23 cellular contexts compared by ENCODE assay signal in the genomic region with DNA sequence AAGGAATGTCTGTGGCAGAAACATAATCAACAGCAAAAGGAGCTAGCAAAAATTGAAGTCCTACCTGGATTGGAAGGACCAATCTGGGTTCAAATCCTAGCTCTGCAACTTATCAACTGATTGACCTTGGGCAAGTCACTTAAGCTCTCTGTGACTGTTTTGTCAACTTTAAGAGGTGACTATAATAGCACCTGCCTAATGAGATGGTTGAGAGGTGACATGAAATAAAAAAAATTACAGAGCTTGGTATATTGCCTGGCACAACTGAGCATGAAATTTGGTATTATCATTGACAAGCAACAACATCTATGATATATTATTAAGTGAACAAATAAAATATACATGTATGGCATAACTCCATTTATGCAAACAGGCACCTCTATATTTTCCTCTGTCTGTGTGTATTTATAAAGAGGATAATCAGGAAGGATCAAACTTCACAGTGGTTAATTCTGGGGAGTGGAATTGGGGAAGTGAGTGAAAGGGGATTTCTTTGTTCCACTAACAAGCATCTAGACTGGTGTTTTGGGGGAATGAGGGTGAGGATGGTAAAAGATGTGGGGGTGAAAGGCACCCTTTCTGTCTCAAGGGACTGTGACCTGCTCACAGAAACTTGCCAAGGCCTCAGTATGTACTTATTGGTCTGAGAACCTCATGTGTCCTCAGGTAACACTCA.
"Had no signal": no experiment of that assay in that cellular context is flagged by ENCODE, and none has a peak within 500 bp of the region (broad histone marks: within the 10 kb centered on the region; RNA-seq: fewer than 3 reads in every experiment).

No MANE protein-coding gene starts in this region.

- H3K27me3 Mint-ChIP-seq: activated CD8-positive, alpha-beta memory T cell treated with anti-CD3 and anti-CD28 coated beads, Interleukin-2, amount 10 ng/mL, durations not matched to agents 7 days and 5 days; activated CD8-positive, alpha-beta T cell treated with anti-CD3 and anti-CD28 coated beads for 36 hours had no signal

- H3K27me3 ChIP-seq: left lung, ovary, thyroid gland had no signal

- H3K36me3 Mint-ChIP-seq: activated CD8-positive, alpha-beta memory T cell treated with anti-CD3 and anti-CD28 coated beads, Interleukin-2, amount 10 ng/mL, durations not matched to agents 7 days and 5 days; activated naive CD4-positive, alpha-beta T cell treated with anti-CD3 and anti-CD28 coated beads, Interleukin-2, amount 10 ng/mL, durations not matched to agents 7 days and 5 days; natural killer cell had no signal

- H3K4me3 Mint-ChIP-seq: activated CD8-positive, alpha-beta memory T cell treated with anti-CD3 and anti-CD28 coated beads, Interleukin-2, amount 10 ng/mL, durations not matched to agents 7 days and 5 days; activated CD8-positive, alpha-beta T cell treated with anti-CD3 and anti-CD28 coated beads for 36 hours; activated naive CD4-positive, alpha-beta T cell treated with anti-CD3 and anti-CD28 coated beads, Interleukin-2, amount 10 ng/mL, durations not matched to agents 7 days and 5 days; natural killer cell; T-helper 1 cell treated with Interleukin-12 subunit alpha and Interleukin-12 subunit beta and Interleukin-4 antibody, amounts not matched to agents 30 μg/mL and 1 μg/mL, for 36 hours had no signal

- DNase-seq: activated CD4-positive, alpha-beta T cell treated with anti-CD3 and anti-CD28 coated beads for 48 hours; activated CD4-positive, CD25-positive, alpha-beta regulatory T cell; activated CD8-positive, alpha-beta memory T cell treated with anti-CD3 and anti-CD28 coated beads, Interleukin-2, amount 10 ng/mL, durations not matched to agents 7 days and 5 days; activated CD8-positive, alpha-beta T cell treated with anti-CD3 and anti-CD28 coated beads for 36 hours; activated effector memory CD4-positive, alpha-beta T cell treated with anti-CD3 and anti-CD28 coated beads, Interleukin-2, amount 50 U/mL, for 16 hours; activated naive CD4-positive, alpha-beta T cell treated with anti-CD3 and anti-CD28 coated beads, Interleukin-2, amount 10 ng/mL, durations not matched to agents 7 days and 5 days; activated T-cell treated with anti-CD3 and anti-CD28 coated beads for 4 hours; amygdala; erythroblast; foreskin melanocyte; kidney glomerular epithelial cell; left lung; natural killer cell; ovary; stimulated activated CD4-positive, alpha-beta T cell treated with anti-CD3 and anti-CD28 coated beads, Interleukin-4, amount 100 ng/mL, for 1 hour; stimulated activated naive CD8-positive, alpha-beta T cell treated with anti-CD3 and anti-CD28 coated beads, Interleukin-15, Interleukin-2, amounts not matched to agents 100 U/mL and 50 U/mL, for 24 hours; substantia nigra; T1000; thyroid gland had no signal

- H3K36me3 ChIP-seq: left lung, ovary, prostate gland, thyroid gland had no signal

- H3K4me3 ChIP-seq: coronary artery, left lung, lung, ovary, prostate gland, thyroid gland had no signal

- H3K4me1 Mint-ChIP-seq: activated CD8-positive, alpha-beta memory T cell treated with anti-CD3 and anti-CD28 coated beads, Interleukin-2, amount 10 ng/mL, durations not matched to agents 7 days and 5 days; activated naive CD4-positive, alpha-beta T cell treated with anti-CD3 and anti-CD28 coated beads, Interleukin-2, amount 10 ng/mL, durations not matched to agents 7 days and 5 days; natural killer cell had no signal

- H3K9me3 ChIP-seq: left lung, ovary, prostate gland, thyroid gland had no signal

- H3K4me1 ChIP-seq: left lung, thyroid gland had no signal

- H3K27ac ChIP-seq: coronary artery, left lung, ovary, prostate gland, thyroid gland had no signal

- ATAC-seq: activated CD8-positive, alpha-beta memory T cell treated with anti-CD3 and anti-CD28 coated beads, Interleukin-2, amount 10 ng/mL, durations not matched to agents 7 days and 5 days; activated CD8-positive, alpha-beta T cell treated with anti-CD3 and anti-CD28 coated beads for 36 hours; left lung; natural killer cell; stimulated activated naive CD8-positive, alpha-beta T cell treated with anti-CD3 and anti-CD28 coated beads, Interleukin-15, Interleukin-2, amounts not matched to agents 100 U/mL and 50 U/mL, for 24 hours had no signal

- H3K27ac Mint-ChIP-seq: activated CD8-positive, alpha-beta memory T cell treated with anti-CD3 and anti-CD28 coated beads, Interleukin-2, amount 10 ng/mL, durations not matched to agents 7 days and 5 days; activated CD8-positive, alpha-beta T cell treated with anti-CD3 and anti-CD28 coated beads for 36 hours; activated naive CD4-positive, alpha-beta T cell treated with anti-CD3 and anti-CD28 coated beads, Interleukin-2, amount 10 ng/mL, durations not matched to agents 7 days and 5 days; natural killer cell; T-helper 1 cell treated with Interleukin-12 subunit alpha and Interleukin-12 subunit beta and Interleukin-4 antibody, amounts not matched to agents 30 μg/mL and 1 μg/mL, for 36 hours had no signal

- H3K9me3 Mint-ChIP-seq: activated CD8-positive, alpha-beta T cell treated with anti-CD3 and anti-CD28 coated beads for 36 hours; activated naive CD4-positive, alpha-beta T cell treated with anti-CD3 and anti-CD28 coated beads, Interleukin-2, amount 10 ng/mL, durations not matched to agents 7 days and 5 days; natural killer cell; T-helper 1 cell treated with Interleukin-12 subunit alpha and Interleukin-12 subunit beta and Interleukin-4 antibody, amounts not matched to agents 30 μg/mL and 1 μg/mL, for 36 hours had no signal
